ENCODE assay signal across 8 cellular contexts in genomic region chr4:6318206-6318605, GRCh38.
"Had no signal": no experiment of that assay in that cellular context is flagged by ENCODE, and none has a peak within 500 bp of the region (broad histone marks: within the 10 kb centered on the region; RNA-seq: fewer than 3 reads in every experiment).

No MANE protein-coding gene starts in this region.

- H3K4me2 ChIP-seq: GM23338 had no signal

- ATAC-seq: GM23338, K562 had no signal

- H3K4me3 ChIP-seq: GM23338, K562 had no signal

- FAIRE-seq: H1, H54, HTR-8/SVneo, K562 had no signal

- DNase-seq: H9, HCEC 1CT, IMR-90 had no signal

- H2AFZ ChIP-seq: GM23338 had no signal
